15 cellular contexts compared by ENCODE assay signal in the genomic region with DNA sequence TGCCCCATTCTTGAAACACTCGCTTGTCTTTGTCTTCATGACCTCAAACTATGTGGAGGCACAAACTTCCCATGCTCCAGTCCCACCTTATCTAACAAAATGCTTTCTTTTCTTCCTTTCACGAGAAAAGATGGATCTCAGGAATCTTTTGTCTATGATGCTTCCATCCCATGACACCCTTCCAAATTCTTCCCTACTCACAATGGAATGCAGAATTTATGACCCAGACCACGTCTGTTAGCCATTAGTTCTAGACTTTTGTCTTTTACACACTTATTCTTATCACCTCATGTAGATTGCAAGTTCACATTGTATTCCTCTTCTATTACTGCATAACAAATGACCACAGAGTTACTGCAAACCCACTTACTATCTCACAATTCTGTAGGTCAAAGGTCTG. TPM values are rescaled to one million over a fixed set of nuclear protein-coding genes. Genes with fewer than 3 reads are reported as not detected.
DNase-seq lines count a peak whose midpoint lies in the region; ATAC-seq and TF ChIP-seq lines count a peak whose summit lies in the region.
"Had no signal": no experiment of that assay in that cellular context is flagged by ENCODE, and none has a peak within 500 bp of the region (broad histone marks: within the 10 kb centered on the region; RNA-seq: fewer than 3 reads in every experiment).

No MANE protein-coding gene starts in this region.

- WGBS in heart right ventricle, 2 donors = 84 to 89% methylated on average over 3 of the region's 3 CpGs

- CTCF ChIA-PET in RWPE1 (lab: Yijun Ruan, JAX) = no interaction called here

- no peak for ATAC-seq in heart right ventricle
- ATAC-seq: K562 had no signal

- H3K9me3 ChIP-seq in heart right ventricle = no peaks in the 10 kb centered on the region

- H3K4me3 ChIP-seq in heart right ventricle = no peak overlapping the region
- H3K4me3 ChIP-seq: BLaER1 treated with 17β-estradiol and CSF1 and Interleukin-3, amounts not matched to agents 10 nM and 100 nM; K562 had no signal

- no peaks in the 10 kb centered on the region for H3K27me3 ChIP-seq in heart right ventricle
- H3K27me3 ChIP-seq: BLaER1 treated with 17β-estradiol and CSF1 and Interleukin-3, amounts not matched to agents 10 nM and 100 nM had no signal

- POLR2A ChIA-PET in RWPE1 (lab: Yijun Ruan, JAX; ENCODE audit: low non-redundant PET) = no interaction called here

- intact Hi-C loops in heart right ventricle (cut with DNase I) = no loop called here

- TF ChIP-seq CTCF in RWPE1 (conservative IDR thresholded peaks at IDR 0.05; ENCODE audit: low read depth) (no peak), heart right ventricle (IDR thresholded peaks at IDR 0.05) (no peak)

- H3K4me1 ChIP-seq in heart right ventricle = peaks cover 0 to 4% (median 0%) of the 10 kb centered on the region in 9 donors

- H3K27ac ChIP-seq in RWPE1 (no peak overlapping the region), heart right ventricle (no peak overlapping the region)
- H3K27ac ChIP-seq: BLaER1 treated with 17β-estradiol and CSF1 and Interleukin-3, amounts not matched to agents 10 nM and 100 nM had no signal

- DNase-seq in EH (ENCODE audit: low read depth) (peak; percentile 48), GM04504 (ENCODE audit: low read depth) (peak; percentile 10), fibroblast of peridontal ligament (ENCODE audit: extremely low read depth) (peak; percentile 28), RWPE1 (ENCODE audit: low spot score) (no peak), hippocampal formation (lab: John Stamatoyannopoulos, UW) (no peak), heart right ventricle (no peak)
- DNase-seq: CD4-positive, CD25-positive, alpha-beta regulatory T cell; DMS53; HCEC 1CT; HFFc6 had no signal

- no peaks in the 10 kb centered on the region for H3K36me3 ChIP-seq in heart right ventricle

RNA-seq across cellular contexts. Expression of a gene that starts 24.2 kb away (rescaled TPM):
- total RNA-seq in heart right ventricle = under 1 TPM in 4 of 10 donors, not detected in 6; 0.10 to 0.16 (median 0.12) TPM
- polyA plus RNA-seq in heart right ventricle = under 1 TPM in 1 of 2 donors, not detected in 1; 0.04 TPM
- total RNA-seq: A673; CD4-positive, CD25-positive, alpha-beta regulatory T cell; G401; H4; HFFc6; K562 had no signal
- polyA plus RNA-seq: CD4-positive, CD25-positive, alpha-beta regulatory T cell; K562 had no signal

Comparison
In these comparisons a context has a peak if more than half of its experiments do, and no peak if none do; other contexts are left out.
1. DNase-seq: peak in EH (single experiment), GM04504 (single experiment) and fibroblast of peridontal ligament (single experiment); none in RWPE1 (single experiment), hippocampal formation (0 of 2) and heart right ventricle (0 of 2).